In the genomic region with DNA sequence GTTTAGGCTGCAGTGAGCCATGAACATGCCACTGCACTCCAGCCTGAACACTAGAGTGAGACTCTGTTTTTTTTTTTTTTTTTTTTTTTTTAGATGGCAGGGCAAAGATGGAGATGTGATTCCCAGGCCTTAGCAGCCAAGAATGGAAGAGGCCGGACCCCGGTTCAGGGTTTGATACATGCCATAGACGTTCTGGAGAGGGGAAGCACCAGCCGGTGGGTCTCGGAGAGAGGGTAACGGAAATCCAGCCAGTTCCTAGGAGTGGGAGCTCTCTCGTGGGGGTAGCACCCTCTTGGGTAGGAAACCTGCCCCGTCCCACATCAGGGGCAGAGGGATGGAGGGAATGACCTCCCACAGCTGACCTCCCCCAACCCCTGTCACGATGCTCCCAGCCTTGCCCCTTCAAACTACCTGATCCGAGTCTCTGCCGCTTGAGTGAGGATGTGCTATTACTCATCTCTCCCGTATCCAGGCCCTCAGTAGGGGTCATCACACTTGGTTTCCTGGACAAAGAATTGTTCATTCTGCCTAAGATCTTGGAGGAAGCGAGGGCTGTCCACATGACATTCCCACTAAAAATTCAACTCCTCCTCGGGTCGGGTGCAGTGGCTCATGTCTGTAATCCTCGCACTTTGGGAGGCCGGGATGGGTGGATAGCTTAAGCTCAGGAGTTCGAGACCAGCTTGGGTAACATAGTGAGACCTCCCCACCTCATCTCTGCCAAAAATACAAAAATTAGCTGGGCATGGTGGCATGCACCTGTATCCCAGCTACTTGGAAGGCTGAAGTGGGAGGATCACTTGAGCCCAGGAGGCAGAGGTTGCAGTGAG, we compare ENCODE assay signal across 28 cellular contexts. TPM values are rescaled to one million over a fixed set of nuclear protein-coding genes. Genes with fewer than 3 reads are reported as not detected.
A peak's percentile ranks its signal among the peaks of the same experiment; 100 is the strongest.
DNase-seq lines count a peak whose midpoint lies in the region; ATAC-seq lines count a peak whose summit lies in the region.
"Had no signal": no experiment of that assay in that cellular context is flagged by ENCODE, and none has a peak within 500 bp of the region (broad histone marks: within the 10 kb centered on the region; RNA-seq: fewer than 3 reads in every experiment).

No MANE protein-coding gene starts in this region.

- no peak overlapping the region for H3K4me2 ChIP-seq in neuronal stem cell (ENCODE audit: insufficient read depth, low read length, poor library complexity, severe bottlenecking)

- no peaks in the 10 kb centered on the region for H3K79me1 ChIP-seq in neuronal stem cell (ENCODE audit: low read depth, low read length)

- ATAC-seq in HG03457 (IDR thresholded peaks at IDR 0.05; ENCODE audit: unreplicated experiment) = no peak
- ATAC-seq: left cardiac atrium; pancreas; stimulated activated naive CD8-positive, alpha-beta T cell treated with anti-CD3 and anti-CD28 coated beads, Interleukin-15, amount 100 ng/mL, for 72 hours had no signal

- in situ Hi-C loops in Caki2 (cut with HindIII; ENCODE audit: low pct_unique_long_range_greater_than_20kb, low sequenced_read_pairs) = no loop called here

- H3K18ac ChIP-seq in neuronal stem cell (ENCODE audit: low read length) = no peak overlapping the region

- H3K9me3 Mint-ChIP-seq in activated CD4-positive, alpha-beta T cell treated with anti-CD3 and anti-CD28 coated beads, Interleukin-2, amount 10 ng/mL, durations not matched to agents 24 days and 14 days = no peaks in the 10 kb centered on the region
- H3K9me3 Mint-ChIP-seq: stimulated activated naive CD8-positive, alpha-beta T cell treated with anti-CD3 and anti-CD28 coated beads, Interleukin-15, amount 100 ng/mL, for 72 hours had no signal

- no peak overlapping the region for H4K91ac ChIP-seq in neuronal stem cell (ENCODE audit: low read depth, low read length, poor library complexity)

- H2BK12ac ChIP-seq in neuronal stem cell (ENCODE audit: low read length) = no peak overlapping the region

- H3K36me3 ChIP-seq in neuronal stem cell (replicated peaks in 1 of 2; ENCODE audit: control insufficient read depth in 2 of 2, insufficient read depth in 2 of 2, low read length in 2 of 2) = no peaks in the 10 kb centered on the region
- H3K36me3 ChIP-seq: pancreas, SJCRH30, WERI-Rb-1 had no signal

- H3K9ac ChIP-seq in neuronal stem cell (ENCODE audit: low read depth, low read length, poor library complexity) = no peak overlapping the region

- no peak overlapping the region for H3K27ac Mint-ChIP-seq in activated CD4-positive, alpha-beta T cell treated with anti-CD3 and anti-CD28 coated beads, Interleukin-2, amount 10 ng/mL, durations not matched to agents 24 days and 14 days

- no peaks in the 10 kb centered on the region for H3K4me1 ChIP-seq in neuronal stem cell (ENCODE audit: control insufficient read depth in 2 of 2, insufficient read depth in 1 of 2, low read depth in 1 of 2, low read length in 2 of 2)
- H3K4me1 ChIP-seq: pancreas, Peyer's patch, SJCRH30 had no signal

- H3K4me3 Mint-ChIP-seq in activated CD4-positive, alpha-beta T cell treated with anti-CD3 and anti-CD28 coated beads, Interleukin-2, amount 10 ng/mL, durations not matched to agents 24 days and 14 days = no peak overlapping the region
- H3K4me3 Mint-ChIP-seq: stimulated activated naive CD8-positive, alpha-beta T cell treated with anti-CD3 and anti-CD28 coated beads, Interleukin-15, amount 100 ng/mL, for 72 hours had no signal

- DNase-seq in Caki2 (ENCODE audit: low read depth) (peak; percentile 51), RPMI7951 (ENCODE audit: low read depth) (peak; percentile 26), glomerular visceral epithelial cell (ENCODE audit: extremely low spot score) (peak; percentile 59), neuronal stem cell (ENCODE audit: low spot score) (no peak), NCI-H1436 treated with DMSO at 0.1 percent for 48 hours (lab: John Stamatoyannopoulos, UW) (no peak)
- DNase-seq in activated CD4-positive, alpha-beta T cell treated with anti-CD3 and anti-CD28 coated beads, Interleukin-2, amount 10 ng/mL, durations not matched to agents 24 days and 14 days = no peak
- DNase-seq: activated CD4-positive, alpha-beta T cell treated with anti-CD3 and anti-CD28 coated beads for 4 hours; activated CD8-positive, alpha-beta memory T cell treated with anti-CD3 and anti-CD28 coated beads for 24 hours; activated gamma-delta T cell treated with Interleukin-2 at 50 U/mL for 16 hours; central memory CD4-positive, alpha-beta T cell; GDM1; HCEC 1CT; Kasumi-1; left cardiac atrium; NCI-H1417 treated with DMSO at 0.1 percent for 48 hours; NCI-H2081 treated with DMSO at 0.1 percent for 48 hours; NCI-H446; NCI-H774; pancreas; Peyer's patch; right cardiac atrium; SJCRH30; stimulated activated CD8-positive, alpha-beta memory T cell treated with anti-CD3 and anti-CD28 coated beads, Interleukin-4, amount 100 ng/mL, for 48 hours; stimulated activated naive CD8-positive, alpha-beta T cell treated with anti-CD3 and anti-CD28 coated beads, Interleukin-15, amount 100 ng/mL, for 72 hours; T1000; WERI-Rb-1 had no signal

- H3K27ac ChIP-seq in neuronal stem cell (replicated peaks; ENCODE audit: low read length) = no peak overlapping the region
- H3K27ac ChIP-seq: pancreas, Peyer's patch, SJCRH30, thoracic aorta, WERI-Rb-1 had no signal

- no peak overlapping the region for H2AK5ac ChIP-seq in neuronal stem cell (ENCODE audit: low read depth, low read length)

- peaks cover 48% of the 10 kb centered on the region for H3K36me3 Mint-ChIP-seq in activated CD4-positive, alpha-beta T cell treated with anti-CD3 and anti-CD28 coated beads, Interleukin-2, amount 10 ng/mL, durations not matched to agents 24 days and 14 days (ENCODE audit: low read depth)

- no peak overlapping the region for H4K8ac ChIP-seq in neuronal stem cell (ENCODE audit: low read depth, low read length)

- H3K23ac ChIP-seq in neuronal stem cell (ENCODE audit: low read depth, low read length, poor library complexity) = no peak overlapping the region

- H3K14ac ChIP-seq in neuronal stem cell (ENCODE audit: low read length) = no peak overlapping the region

- WGBS in neuronal stem cell (ENCODE audit: extremely low coverage in 2 of 2, insufficient read length in 2 of 2, insufficient replicate concordance in 1 of 2), 2 donors = no CpG with 5 or more reads among the region's 18 CpGs

- H3K27me3 ChIP-seq in neuronal stem cell (ENCODE audit: control insufficient read depth in 3 of 3, insufficient read depth in 3 of 3, low read depth in 1 of 3, low read length in 3 of 3) = no peaks in the 10 kb centered on the region
- H3K27me3 ChIP-seq: pancreas, Peyer's patch, SJCRH30 had no signal

- H3K27me3 Mint-ChIP-seq in activated CD4-positive, alpha-beta T cell treated with anti-CD3 and anti-CD28 coated beads, Interleukin-2, amount 10 ng/mL, durations not matched to agents 24 days and 14 days = no peaks in the 10 kb centered on the region
- H3K27me3 Mint-ChIP-seq: stimulated activated naive CD8-positive, alpha-beta T cell treated with anti-CD3 and anti-CD28 coated beads, Interleukin-15, amount 100 ng/mL, for 72 hours had no signal

- no peak overlapping the region for H2BK120ac ChIP-seq in neuronal stem cell (ENCODE audit: low read depth, low read length)

- no peak overlapping the region for H2BK15ac ChIP-seq in neuronal stem cell (ENCODE audit: low read length)

- no peak overlapping the region for H3K4me3 ChIP-seq in neuronal stem cell (ENCODE audit: low read length in 2 of 2)
- H3K4me3 ChIP-seq: pancreas, Peyer's patch, SJCRH30, thoracic aorta had no signal

- no peak overlapping the region for H3K4ac ChIP-seq in neuronal stem cell (ENCODE audit: low read length)

- no peaks in the 10 kb centered on the region for H3K9me3 ChIP-seq in neuronal stem cell (replicated peaks in 1 of 2; ENCODE audit: control insufficient read depth in 2 of 2, insufficient read depth in 1 of 2, low read depth in 1 of 2, low read length in 2 of 2)
- H3K9me3 ChIP-seq: pancreas, Peyer's patch, SJCRH30, thoracic aorta had no signal

- no peaks in the 10 kb centered on the region for H3K4me1 Mint-ChIP-seq in activated CD4-positive, alpha-beta T cell treated with anti-CD3 and anti-CD28 coated beads, Interleukin-2, amount 10 ng/mL, durations not matched to agents 24 days and 14 days
- H3K4me1 Mint-ChIP-seq: stimulated activated naive CD8-positive, alpha-beta T cell treated with anti-CD3 and anti-CD28 coated beads, Interleukin-15, amount 100 ng/mL, for 72 hours had no signal

- intact Hi-C loops in activated CD4-positive, alpha-beta T cell treated with anti-CD3 and anti-CD28 coated beads, Interleukin-2, amount 10 ng/mL, durations not matched to agents 24 days and 14 days (cut with micrococcal nuclease) = no loop called here

- H2AFZ ChIP-seq in neuronal stem cell (ENCODE audit: low read length) = peak overlapping the region; percentile 50

- H2BK5ac ChIP-seq in neuronal stem cell (ENCODE audit: low read length) = no peak overlapping the region

RNA-seq across cellular contexts. Expression of gene MIS12, which starts 47.3 kb away (rescaled TPM):
- 8.7 and 13.4 TPM in 2 replicates for total RNA-seq in Caki2 (2014; rRNA removed; shearing (Covaris generic); ENCODE audit: low replicate concordance)
- total RNA-seq in RPMI7951 (2014; rRNA removed; shearing (Covaris generic)) = 21.6 and 24.3 TPM in 2 replicates
- polyA plus RNA-seq in neuronal stem cell (2013, experiment 1 of 2) = 24.0 TPM
- polyA plus RNA-seq in neuronal stem cell (2013, experiment 2 of 2) = 25.1 TPM
- total RNA-seq in activated CD4-positive, alpha-beta T cell treated with anti-CD3 and anti-CD28 coated beads, Interleukin-2, amount 10 ng/mL, durations not matched to agents 24 days and 14 days = 37.8 and 39.2 TPM in 2 replicates

RNA-seq across cellular contexts. Expression of gene DERL2, which starts 47.7 kb away (rescaled TPM):
- 16.3 and 48.6 TPM in 2 replicates for total RNA-seq in Caki2 (2014; rRNA removed; shearing (Covaris generic); ENCODE audit: low replicate concordance)
- 52.7 and 68.0 TPM in 2 replicates for total RNA-seq in RPMI7951 (2014; rRNA removed; shearing (Covaris generic))
- polyA plus RNA-seq in neuronal stem cell (2013, experiment 1 of 2) = 19.3 TPM
- polyA plus RNA-seq in neuronal stem cell (2013, experiment 2 of 2) = 21.1 TPM
- 64.3 and 69.8 TPM in 2 replicates for total RNA-seq in activated CD4-positive, alpha-beta T cell treated with anti-CD3 and anti-CD28 coated beads, Interleukin-2, amount 10 ng/mL, durations not matched to agents 24 days and 14 days

RNA-seq across cellular contexts. Expression of gene NLRP1, which starts 50.6 kb away (rescaled TPM):
- 6.4 and 8.0 TPM in 2 replicates for total RNA-seq in Caki2 (2014; rRNA removed; shearing (Covaris generic); ENCODE audit: low replicate concordance)
- total RNA-seq in RPMI7951 (2014; rRNA removed; shearing (Covaris generic)) = 9.3 and 10.1 TPM in 2 replicates
- polyA plus RNA-seq in neuronal stem cell (2013, experiment 1 of 2) = 76.9 TPM
- 73.7 TPM for polyA plus RNA-seq in neuronal stem cell (2013, experiment 2 of 2)
- total RNA-seq in activated CD4-positive, alpha-beta T cell treated with anti-CD3 and anti-CD28 coated beads, Interleukin-2, amount 10 ng/mL, durations not matched to agents 24 days and 14 days = 19.6 and 23.0 TPM in 2 replicates

Comparison
In these comparisons a context has a peak if more than half of its experiments do, and no peak if none do; other contexts are left out.
1. DNase-seq: peak in Caki2 (single experiment), RPMI7951 (single experiment) and glomerular visceral epithelial cell (single experiment); none in neuronal stem cell (single experiment), activated CD4-positive, alpha-beta T cell treated with anti-CD3 and anti-CD28 coated beads, Interleukin-2, amount 10 ng/mL, durations not matched to agents 24 days and 14 days (single experiment) and NCI-H1436 treated with DMSO at 0.1 percent for 48 hours (single experiment).